15 cellular contexts compared by ENCODE assay signal in the genomic region with DNA sequence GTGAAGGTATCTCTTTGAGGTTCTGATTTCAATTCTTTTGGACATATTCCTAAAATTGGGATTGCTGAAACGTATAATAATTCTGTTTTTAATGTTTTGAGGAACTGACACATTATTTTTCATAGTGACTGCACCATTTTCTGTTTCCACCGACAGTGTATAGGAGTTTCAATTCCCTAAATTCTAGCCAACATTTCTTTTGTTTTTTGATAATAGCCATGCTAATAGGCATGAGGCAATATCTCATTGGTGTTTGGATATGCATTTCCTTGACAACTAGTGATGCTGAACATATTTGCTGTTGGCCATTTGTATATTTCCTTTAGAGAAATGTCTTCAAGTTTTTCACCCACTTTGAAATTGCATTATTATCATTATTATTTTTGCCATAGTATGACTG. TPM values are rescaled to one million over a fixed set of nuclear protein-coding genes. Genes with fewer than 3 reads are reported as not detected.
A peak's percentile ranks its signal among the peaks of the same experiment; 100 is the strongest.
DNase-seq lines count a peak whose midpoint lies in the region; ATAC-seq, FAIRE-seq and TF ChIP-seq lines count a peak whose summit lies in the region.
"Not testable (repeated sequence)": the region's sequence is repeated elsewhere in the genome, so short reads cannot be mapped to it uniquely, and the experiment has no call there.
"Had no signal": no experiment of that assay in that cellular context is flagged by ENCODE, and none has a peak within 500 bp of the region (broad histone marks: within the 10 kb centered on the region; RNA-seq: fewer than 3 reads in every experiment).

No MANE protein-coding gene starts in this region.

- peak overlapping the region in 8 of 11 experiments; percentile 5 to 84 (median 79); a peak in 14 of 22 replicates for H3K9ac ChIP-seq in BLaER1 treated with 17β-estradiol and CSF1 and Interleukin-3, amounts not matched to agents 10 nM and 100 nM

- H3K4me1 ChIP-seq in BLaER1 treated with 17β-estradiol and CSF1 and Interleukin-3, amounts not matched to agents 10 nM and 100 nM: peaks cover 0 to 20% (median 14%) of the 10 kb centered on the region in 10 experiments; a peak in 12 of 20 replicates

- FAIRE-seq in bronchial epithelial cell (lab: Jason Lieb, UNC): peak; percentile 13

- H3K36me3 ChIP-seq in BLaER1 treated with 17β-estradiol and CSF1 and Interleukin-3, amounts not matched to agents 10 nM and 100 nM; bronchial epithelial cell (ENCODE audit: control insufficient read depth, insufficient read depth, low read length): not testable (repeated sequence)

- intact Hi-C loops in left ventricle myocardium superior (cut with micrococcal nuclease): not testable (repeated sequence)

- H3K27me3 ChIP-seq in BLaER1 treated with 17β-estradiol and CSF1 and Interleukin-3, amounts not matched to agents 10 nM and 100 nM; bronchial epithelial cell (ENCODE audit: control insufficient read depth, insufficient read depth, low read length): not testable (repeated sequence)

- DNase-seq in NOMO-1 treated with DMSO at 0.1 percent for 48 hours (lab: John Stamatoyannopoulos, UW; ENCODE audit: unreplicated experiment) (peak; percentile 89), SIG-M5 (lab: John Stamatoyannopoulos, UW) (peak; percentile 16)
- DNase-seq in bronchial epithelial cell (ENCODE audit: low read depth); left ventricle myocardium superior: not testable (repeated sequence)

- peak overlapping the region in 4 of 10 experiments; percentile 5 to 37 (median 24); a peak in 5 of 20 replicates for H3K4me3 ChIP-seq in BLaER1 treated with 17β-estradiol and CSF1 and Interleukin-3, amounts not matched to agents 10 nM and 100 nM
- H3K4me3 ChIP-seq in bronchial epithelial cell (ENCODE audit: low read depth, low read length): not testable (repeated sequence)

- H4K20me1 ChIP-seq in BLaER1 treated with 17β-estradiol and CSF1 and Interleukin-3, amounts not matched to agents 10 nM and 100 nM: not testable (repeated sequence)

- not testable (repeated sequence) for TF ChIP-seq POLR2A in GM18505 (IDR thresholded peaks at IDR 0.05; ENCODE audit: borderline replicate concordance, extremely low read depth, insufficient read depth, insufficient read length)

- ATAC-seq in GM18505 (IDR thresholded peaks at IDR 0.05; ENCODE audit: unreplicated experiment) (peak; percentile 81), GM21367 (IDR thresholded peaks at IDR 0.05; ENCODE audit: unreplicated experiment) (peak; percentile 71), HG03442 (IDR thresholded peaks at IDR 0.05; ENCODE audit: unreplicated experiment) (peak; percentile 70), left ventricle myocardium superior (peak; percentile 58)

- H3K27ac ChIP-seq in BLaER1 treated with 17β-estradiol and CSF1 and Interleukin-3, amounts not matched to agents 10 nM and 100 nM: peak overlapping the region in 10 of 11 experiments; percentile 8 to 96 (median 86); a peak in 19 of 22 replicates

- peaks cover 9 to 15% (median 14%) of the 10 kb centered on the region in 11 experiments for H3K9me3 ChIP-seq in BLaER1 treated with 17β-estradiol and CSF1 and Interleukin-3, amounts not matched to agents 10 nM and 100 nM (replicated peaks in 1 of 11)

- TF ChIP-seq CTCF in bronchial epithelial cell (IDR thresholded peaks at IDR 0.05; ENCODE audit: insufficient read depth, low read length, severe bottlenecking): not testable (repeated sequence)

- H3K4me2 ChIP-seq in BLaER1 treated with 17β-estradiol and CSF1 and Interleukin-3, amounts not matched to agents 10 nM and 100 nM: peak overlapping the region in 7 of 11 experiments; percentile 20 to 80 (median 64); a peak in 13 of 22 replicates

RNA-seq across cellular contexts. Expression of a gene that starts 0.8 kb away (rescaled TPM):
- total RNA-seq in bronchial epithelial cell (not detected in 2 replicates), left ventricle myocardium superior (not detected)
- total RNA-seq: CD4-positive, alpha-beta memory T cell; Daoy; G401; K562; M059J; PC-3 had no signal

RNA-seq across cellular contexts. Expression of a gene that starts 29.1 kb away (rescaled TPM):
- total RNA-seq in bronchial epithelial cell: not detected in 2 replicates
- not detected for total RNA-seq in left ventricle myocardium superior
- total RNA-seq: CD4-positive, alpha-beta memory T cell; Daoy; G401; H4; K562; M059J; PC-3 had no signal

RNA-seq across cellular contexts. Expression of a gene that starts 31.1 kb away (rescaled TPM):
- total RNA-seq in bronchial epithelial cell (not detected in 2 replicates), left ventricle myocardium superior (not detected)
- total RNA-seq: CD4-positive, alpha-beta memory T cell; Daoy; G401; K562; M059J; PC-3 had no signal

RNA-seq across cellular contexts. Expression of a gene that starts 58.8 kb away (rescaled TPM):
- not detected in 2 replicates for total RNA-seq in bronchial epithelial cell
- total RNA-seq in left ventricle myocardium superior: not detected
- total RNA-seq: CD4-positive, alpha-beta memory T cell; Daoy; G401; H4; K562; M059J; PC-3 had no signal
